1 cellular context compared by ENCODE assay signal in the genomic region with DNA sequence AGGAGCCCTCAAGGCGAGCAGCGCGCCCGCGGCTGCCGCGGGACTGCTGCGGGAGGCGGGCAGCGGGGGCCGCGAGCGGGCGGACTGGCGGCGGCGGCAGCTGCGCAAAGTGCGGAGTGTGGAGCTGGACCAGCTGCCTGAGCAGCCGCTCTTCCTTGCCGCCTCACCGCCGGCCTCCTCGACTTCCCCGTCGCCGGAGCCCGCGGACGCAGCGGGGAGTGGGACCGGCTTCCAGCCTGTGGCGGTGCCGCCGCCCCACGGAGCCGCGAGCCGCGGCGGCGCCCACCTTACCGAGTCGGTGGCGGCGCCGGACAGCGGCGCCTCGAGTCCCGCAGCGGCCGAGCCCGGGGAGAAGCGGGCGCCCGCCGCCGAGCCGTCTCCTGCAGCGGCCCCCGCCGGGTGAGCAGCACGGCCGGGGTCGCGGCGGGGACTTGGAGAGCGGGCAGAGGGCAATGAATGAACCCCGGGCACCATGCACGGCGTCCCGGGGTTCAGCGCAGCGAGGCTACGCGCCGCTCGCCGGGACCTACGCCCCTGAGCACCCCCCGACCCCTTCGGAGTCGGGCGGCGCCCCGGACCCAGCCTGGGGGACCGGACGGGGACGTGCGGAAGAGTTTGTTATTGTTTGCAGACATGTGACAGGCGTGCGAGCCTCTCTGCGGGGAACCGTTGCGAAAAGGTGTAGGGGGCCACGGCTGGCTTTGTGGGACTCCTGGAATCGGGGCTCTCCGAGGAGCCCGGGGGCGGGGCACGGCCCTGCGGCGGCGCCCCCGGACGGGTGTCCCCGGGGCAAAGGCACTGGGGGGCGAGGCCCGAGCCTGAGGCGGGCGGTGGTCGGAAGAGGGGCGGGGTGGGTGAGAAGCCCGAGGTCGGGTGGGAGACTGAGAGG.
TF ChIP-seq lines count a peak whose summit lies in the region.

No MANE protein-coding gene starts in this region.

TF ChIP-seq in HepG2, 621 proteins besides CTCF, POLR2A, EP300 and RAD21 (continued from another document and continues in another):
- TF ChIP-seq, protein P1, sequence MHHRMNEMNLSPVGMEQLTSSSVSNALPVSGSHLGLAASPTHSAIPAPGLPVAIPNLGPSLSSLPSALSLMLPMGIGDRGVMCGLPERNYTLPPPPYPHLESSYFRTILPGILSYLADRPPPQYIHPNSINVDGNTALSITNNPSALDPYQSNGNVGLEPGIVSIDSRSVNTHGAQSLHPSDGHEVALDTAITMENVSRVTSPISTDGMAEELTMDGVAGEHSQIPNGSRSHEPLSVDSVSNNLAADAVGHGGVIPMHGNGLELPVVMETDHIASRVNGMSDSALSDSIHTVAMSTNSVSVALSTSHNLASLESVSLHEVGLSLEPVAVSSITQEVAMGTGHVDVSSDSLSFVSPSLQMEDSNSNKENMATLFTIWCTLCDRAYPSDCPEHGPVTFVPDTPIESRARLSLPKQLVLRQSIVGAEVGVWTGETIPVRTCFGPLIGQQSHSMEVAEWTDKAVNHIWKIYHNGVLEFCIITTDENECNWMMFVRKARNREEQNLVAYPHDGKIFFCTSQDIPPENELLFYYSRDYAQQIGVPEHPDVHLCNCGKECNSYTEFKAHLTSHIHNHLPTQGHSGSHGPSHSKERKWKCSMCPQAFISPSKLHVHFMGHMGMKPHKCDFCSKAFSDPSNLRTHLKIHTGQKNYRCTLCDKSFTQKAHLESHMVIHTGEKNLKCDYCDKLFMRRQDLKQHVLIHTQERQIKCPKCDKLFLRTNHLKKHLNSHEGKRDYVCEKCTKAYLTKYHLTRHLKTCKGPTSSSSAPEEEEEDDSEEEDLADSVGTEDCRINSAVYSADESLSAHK (CRISPR knock-in tag; IDR thresholded peaks at IDR 0.05; ENCODE audit: borderline replicate concordance): no peak
- TF ChIP-seq ZNF556 (CRISPR knock-in tag; IDR thresholded peaks at IDR 0.05; ENCODE audit: borderline replicate concordance) (no peak), GPN1 (CRISPR knock-in tag; IDR thresholded peaks at IDR 0.05; ENCODE audit: borderline replicate concordance) (no peak), MYC (CRISPR knock-in tag; IDR thresholded peaks at IDR 0.05; ENCODE audit: borderline replicate concordance) (0 out of 2 replicates have a peak, but pooled peaks have one; percentile 2), PPARG (CRISPR knock-in tag; conservative IDR thresholded peaks at IDR 0.05) (no peak), CBFB (CRISPR knock-in tag; IDR thresholded peaks at IDR 0.05) (0 out of 2 replicates have a peak, but pooled peaks have one; percentile 3), BORCS8-MEF2B (CRISPR knock-in tag; IDR thresholded peaks at IDR 0.05) (0 out of 2 replicates have a peak, but pooled peaks have one; percentile 8), ZNF230 (CRISPR knock-in tag; IDR thresholded peaks at IDR 0.05) (no peak), FOSL2 (CRISPR knock-in tag; IDR thresholded peaks at IDR 0.05) (no peak), ZNF547 (CRISPR knock-in tag; IDR thresholded peaks at IDR 0.05) (no peak), RFX3 (CRISPR knock-in tag; IDR thresholded peaks at IDR 0.05) (no peak), ZNF333 (CRISPR knock-in tag; IDR thresholded peaks at IDR 0.05; ENCODE audit: borderline replicate concordance) (no peak; the same call in 1 of the 2 replicates), HOXA9 (CRISPR knock-in tag; IDR thresholded peaks at IDR 0.05; ENCODE audit: borderline replicate concordance) (no peak), ETV6 (CRISPR knock-in tag; conservative IDR thresholded peaks at IDR 0.05) (no peak), MED1 (CRISPR knock-in tag; IDR thresholded peaks at IDR 0.05) (no peak), ZBTB38 (CRISPR knock-in tag; IDR thresholded peaks at IDR 0.05) (no peak), HOXD1 (CRISPR knock-in tag; IDR thresholded peaks at IDR 0.05) (0 out of 2 replicates have a peak, but pooled peaks have one; percentile 34), MEIS1 (CRISPR knock-in tag; IDR thresholded peaks at IDR 0.05; ENCODE audit: borderline replicate concordance) (no peak), TAF1 (CRISPR knock-in tag; IDR thresholded peaks at IDR 0.05) (no peak; the same call in 1 of the 2 replicates), ZNF577 (CRISPR knock-in tag; IDR thresholded peaks at IDR 0.05; ENCODE audit: borderline replicate concordance, low read depth) (no peak), TOPORS (CRISPR knock-in tag; IDR thresholded peaks at IDR 0.05) (no peak), HNRNPLL (IDR thresholded peaks at IDR 0.05; ENCODE audit: low read depth, low read length, poor library complexity, severe bottlenecking) (peak; percentile 99), SIX1 (CRISPR knock-in tag; IDR thresholded peaks at IDR 0.05; ENCODE audit: borderline replicate concordance) (no peak), ZSCAN25 (CRISPR knock-in tag; IDR thresholded peaks at IDR 0.05) (no peak), ASH2L (IDR thresholded peaks at IDR 0.05; ENCODE audit: insufficient read length, low read depth, low read length) (no peak)
- TF ChIP-seq, protein P2, sequence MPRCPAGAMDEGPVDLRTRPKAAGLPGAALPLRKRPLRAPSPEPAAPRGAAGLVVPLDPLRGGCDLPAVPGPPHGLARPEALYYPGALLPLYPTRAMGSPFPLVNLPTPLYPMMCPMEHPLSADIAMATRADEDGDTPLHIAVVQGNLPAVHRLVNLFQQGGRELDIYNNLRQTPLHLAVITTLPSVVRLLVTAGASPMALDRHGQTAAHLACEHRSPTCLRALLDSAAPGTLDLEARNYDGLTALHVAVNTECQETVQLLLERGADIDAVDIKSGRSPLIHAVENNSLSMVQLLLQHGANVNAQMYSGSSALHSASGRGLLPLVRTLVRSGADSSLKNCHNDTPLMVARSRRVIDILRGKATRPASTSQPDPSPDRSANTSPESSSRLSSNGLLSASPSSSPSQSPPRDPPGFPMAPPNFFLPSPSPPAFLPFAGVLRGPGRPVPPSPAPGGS (CRISPR knock-in tag; IDR thresholded peaks at IDR 0.05): no peak
- TF ChIP-seq, protein P3, sequence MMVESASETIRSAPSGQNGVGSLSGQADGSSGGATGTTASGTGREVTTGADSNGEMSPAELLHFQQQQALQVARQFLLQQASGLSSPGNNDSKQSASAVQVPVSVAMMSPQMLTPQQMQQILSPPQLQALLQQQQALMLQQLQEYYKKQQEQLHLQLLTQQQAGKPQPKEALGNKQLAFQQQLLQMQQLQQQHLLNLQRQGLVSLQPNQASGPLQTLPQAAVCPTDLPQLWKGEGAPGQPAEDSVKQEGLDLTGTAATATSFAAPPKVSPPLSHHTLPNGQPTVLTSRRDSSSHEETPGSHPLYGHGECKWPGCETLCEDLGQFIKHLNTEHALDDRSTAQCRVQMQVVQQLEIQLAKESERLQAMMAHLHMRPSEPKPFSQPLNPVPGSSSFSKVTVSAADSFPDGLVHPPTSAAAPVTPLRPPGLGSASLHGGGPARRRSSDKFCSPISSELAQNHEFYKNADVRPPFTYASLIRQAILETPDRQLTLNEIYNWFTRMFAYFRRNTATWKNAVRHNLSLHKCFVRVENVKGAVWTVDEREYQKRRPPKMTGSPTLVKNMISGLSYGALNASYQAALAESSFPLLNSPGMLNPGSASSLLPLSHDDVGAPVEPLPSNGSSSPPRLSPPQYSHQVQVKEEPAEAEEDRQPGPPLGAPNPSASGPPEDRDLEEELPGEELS (CRISPR knock-in tag; IDR thresholded peaks at IDR 0.05): no peak
- TF ChIP-seq, protein P4, sequence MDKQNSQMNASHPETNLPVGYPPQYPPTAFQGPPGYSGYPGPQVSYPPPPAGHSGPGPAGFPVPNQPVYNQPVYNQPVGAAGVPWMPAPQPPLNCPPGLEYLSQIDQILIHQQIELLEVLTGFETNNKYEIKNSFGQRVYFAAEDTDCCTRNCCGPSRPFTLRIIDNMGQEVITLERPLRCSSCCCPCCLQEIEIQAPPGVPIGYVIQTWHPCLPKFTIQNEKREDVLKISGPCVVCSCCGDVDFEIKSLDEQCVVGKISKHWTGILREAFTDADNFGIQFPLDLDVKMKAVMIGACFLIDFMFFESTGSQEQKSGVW (CRISPR knock-in tag; IDR thresholded peaks at IDR 0.05; ENCODE audit: borderline replicate concordance): no peak
- TF ChIP-seq, protein P5, sequence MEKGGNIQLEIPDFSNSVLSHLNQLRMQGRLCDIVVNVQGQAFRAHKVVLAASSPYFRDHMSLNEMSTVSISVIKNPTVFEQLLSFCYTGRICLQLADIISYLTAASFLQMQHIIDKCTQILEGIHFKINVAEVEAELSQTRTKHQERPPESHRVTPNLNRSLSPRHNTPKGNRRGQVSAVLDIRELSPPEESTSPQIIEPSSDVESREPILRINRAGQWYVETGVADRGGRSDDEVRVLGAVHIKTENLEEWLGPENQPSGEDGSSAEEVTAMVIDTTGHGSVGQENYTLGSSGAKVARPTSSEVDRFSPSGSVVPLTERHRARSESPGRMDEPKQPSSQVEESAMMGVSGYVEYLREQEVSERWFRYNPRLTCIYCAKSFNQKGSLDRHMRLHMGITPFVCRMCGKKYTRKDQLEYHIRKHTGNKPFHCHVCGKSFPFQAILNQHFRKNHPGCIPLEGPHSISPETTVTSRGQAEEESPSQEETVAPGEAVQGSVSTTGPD (CRISPR knock-in tag; IDR thresholded peaks at IDR 0.05): no peak
- TF ChIP-seq, protein P6, sequence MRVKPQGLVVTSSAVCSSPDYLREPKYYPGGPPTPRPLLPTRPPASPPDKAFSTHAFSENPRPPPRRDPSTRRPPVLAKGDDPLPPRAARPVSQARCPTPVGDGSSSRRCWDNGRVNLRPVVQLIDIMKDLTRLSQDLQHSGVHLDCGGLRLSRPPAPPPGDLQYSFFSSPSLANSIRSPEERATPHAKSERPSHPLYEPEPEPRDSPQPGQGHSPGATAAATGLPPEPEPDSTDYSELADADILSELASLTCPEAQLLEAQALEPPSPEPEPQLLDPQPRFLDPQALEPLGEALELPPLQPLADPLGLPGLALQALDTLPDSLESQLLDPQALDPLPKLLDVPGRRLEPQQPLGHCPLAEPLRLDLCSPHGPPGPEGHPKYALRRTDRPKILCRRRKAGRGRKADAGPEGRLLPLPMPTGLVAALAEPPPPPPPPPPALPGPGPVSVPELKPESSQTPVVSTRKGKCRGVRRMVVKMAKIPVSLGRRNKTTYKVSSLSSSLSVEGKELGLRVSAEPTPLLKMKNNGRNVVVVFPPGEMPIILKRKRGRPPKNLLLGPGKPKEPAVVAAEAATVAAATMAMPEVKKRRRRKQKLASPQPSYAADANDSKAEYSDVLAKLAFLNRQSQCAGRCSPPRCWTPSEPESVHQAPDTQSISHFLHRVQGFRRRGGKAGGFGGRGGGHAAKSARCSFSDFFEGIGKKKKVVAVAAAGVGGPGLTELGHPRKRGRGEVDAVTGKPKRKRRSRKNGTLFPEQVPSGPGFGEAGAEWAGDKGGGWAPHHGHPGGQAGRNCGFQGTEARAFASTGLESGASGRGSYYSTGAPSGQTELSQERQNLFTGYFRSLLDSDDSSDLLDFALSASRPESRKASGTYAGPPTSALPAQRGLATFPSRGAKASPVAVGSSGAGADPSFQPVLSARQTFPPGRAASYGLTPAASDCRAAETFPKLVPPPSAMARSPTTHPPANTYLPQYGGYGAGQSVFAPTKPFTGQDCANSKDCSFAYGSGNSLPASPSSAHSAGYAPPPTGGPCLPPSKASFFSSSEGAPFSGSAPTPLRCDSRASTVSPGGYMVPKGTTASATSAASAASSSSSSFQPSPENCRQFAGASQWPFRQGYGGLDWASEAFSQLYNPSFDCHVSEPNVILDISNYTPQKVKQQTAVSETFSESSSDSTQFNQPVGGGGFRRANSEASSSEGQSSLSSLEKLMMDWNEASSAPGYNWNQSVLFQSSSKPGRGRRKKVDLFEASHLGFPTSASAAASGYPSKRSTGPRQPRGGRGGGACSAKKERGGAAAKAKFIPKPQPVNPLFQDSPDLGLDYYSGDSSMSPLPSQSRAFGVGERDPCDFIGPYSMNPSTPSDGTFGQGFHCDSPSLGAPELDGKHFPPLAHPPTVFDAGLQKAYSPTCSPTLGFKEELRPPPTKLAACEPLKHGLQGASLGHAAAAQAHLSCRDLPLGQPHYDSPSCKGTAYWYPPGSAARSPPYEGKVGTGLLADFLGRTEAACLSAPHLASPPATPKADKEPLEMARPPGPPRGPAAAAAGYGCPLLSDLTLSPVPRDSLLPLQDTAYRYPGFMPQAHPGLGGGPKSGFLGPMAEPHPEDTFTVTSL (CRISPR knock-in tag; IDR thresholded peaks at IDR 0.05; ENCODE audit: borderline replicate concordance): no peak
- TF ChIP-seq, protein P7, sequence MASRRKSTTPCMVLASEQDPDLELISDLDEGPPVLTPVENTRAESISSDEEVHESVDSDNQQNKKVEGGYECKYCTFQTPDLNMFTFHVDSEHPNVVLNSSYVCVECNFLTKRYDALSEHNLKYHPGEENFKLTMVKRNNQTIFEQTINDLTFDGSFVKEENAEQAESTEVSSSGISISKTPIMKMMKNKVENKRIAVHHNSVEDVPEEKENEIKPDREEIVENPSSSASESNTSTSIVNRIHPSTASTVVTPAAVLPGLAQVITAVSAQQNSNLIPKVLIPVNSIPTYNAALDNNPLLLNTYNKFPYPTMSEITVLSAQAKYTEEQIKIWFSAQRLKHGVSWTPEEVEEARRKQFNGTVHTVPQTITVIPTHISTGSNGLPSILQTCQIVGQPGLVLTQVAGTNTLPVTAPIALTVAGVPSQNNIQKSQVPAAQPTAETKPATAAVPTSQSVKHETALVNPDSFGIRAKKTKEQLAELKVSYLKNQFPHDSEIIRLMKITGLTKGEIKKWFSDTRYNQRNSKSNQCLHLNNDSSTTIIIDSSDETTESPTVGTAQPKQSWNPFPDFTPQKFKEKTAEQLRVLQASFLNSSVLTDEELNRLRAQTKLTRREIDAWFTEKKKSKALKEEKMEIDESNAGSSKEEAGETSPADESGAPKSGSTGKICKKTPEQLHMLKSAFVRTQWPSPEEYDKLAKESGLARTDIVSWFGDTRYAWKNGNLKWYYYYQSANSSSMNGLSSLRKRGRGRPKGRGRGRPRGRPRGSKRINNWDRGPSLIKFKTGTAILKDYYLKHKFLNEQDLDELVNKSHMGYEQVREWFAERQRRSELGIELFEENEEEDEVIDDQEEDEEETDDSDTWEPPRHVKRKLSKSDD (CRISPR knock-in tag; IDR thresholded peaks at IDR 0.05; ENCODE audit: low read depth): no peak
- TF ChIP-seq, protein P8, sequence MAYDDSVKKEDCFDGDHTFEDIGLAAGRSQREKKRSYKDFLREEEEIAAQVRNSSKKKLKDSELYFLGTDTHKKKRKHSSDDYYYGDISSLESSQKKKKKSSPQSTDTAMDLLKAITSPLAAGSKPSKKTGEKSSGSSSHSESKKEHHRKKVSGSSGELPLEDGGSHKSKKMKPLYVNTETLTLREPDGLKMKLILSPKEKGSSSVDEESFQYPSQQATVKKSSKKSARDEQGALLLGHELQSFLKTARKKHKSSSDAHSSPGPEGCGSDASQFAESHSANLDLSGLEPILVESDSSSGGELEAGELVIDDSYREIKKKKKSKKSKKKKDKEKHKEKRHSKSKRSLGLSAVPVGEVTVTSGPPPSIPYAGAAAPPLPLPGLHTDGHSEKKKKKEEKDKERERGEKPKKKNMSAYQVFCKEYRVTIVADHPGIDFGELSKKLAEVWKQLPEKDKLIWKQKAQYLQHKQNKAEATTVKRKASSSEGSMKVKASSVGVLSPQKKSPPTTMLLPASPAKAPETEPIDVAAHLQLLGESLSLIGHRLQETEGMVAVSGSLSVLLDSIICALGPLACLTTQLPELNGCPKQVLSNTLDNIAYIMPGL (CRISPR knock-in tag; IDR thresholded peaks at IDR 0.05; ENCODE audit: borderline replicate concordance in 1 of 2, low read depth in 1 of 2): no peak
- TF ChIP-seq, protein P9, sequence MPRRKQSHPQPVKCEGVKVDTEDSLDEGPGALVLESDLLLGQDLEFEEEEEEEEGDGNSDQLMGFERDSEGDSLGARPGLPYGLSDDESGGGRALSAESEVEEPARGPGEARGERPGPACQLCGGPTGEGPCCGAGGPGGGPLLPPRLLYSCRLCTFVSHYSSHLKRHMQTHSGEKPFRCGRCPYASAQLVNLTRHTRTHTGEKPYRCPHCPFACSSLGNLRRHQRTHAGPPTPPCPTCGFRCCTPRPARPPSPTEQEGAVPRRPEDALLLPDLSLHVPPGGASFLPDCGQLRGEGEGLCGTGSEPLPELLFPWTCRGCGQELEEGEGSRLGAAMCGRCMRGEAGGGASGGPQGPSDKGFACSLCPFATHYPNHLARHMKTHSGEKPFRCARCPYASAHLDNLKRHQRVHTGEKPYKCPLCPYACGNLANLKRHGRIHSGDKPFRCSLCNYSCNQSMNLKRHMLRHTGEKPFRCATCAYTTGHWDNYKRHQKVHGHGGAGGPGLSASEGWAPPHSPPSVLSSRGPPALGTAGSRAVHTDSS (CRISPR knock-in tag; conservative IDR thresholded peaks at IDR 0.05): no peak
